ENCODE assay signal across 10 cellular contexts in the genomic region with DNA sequence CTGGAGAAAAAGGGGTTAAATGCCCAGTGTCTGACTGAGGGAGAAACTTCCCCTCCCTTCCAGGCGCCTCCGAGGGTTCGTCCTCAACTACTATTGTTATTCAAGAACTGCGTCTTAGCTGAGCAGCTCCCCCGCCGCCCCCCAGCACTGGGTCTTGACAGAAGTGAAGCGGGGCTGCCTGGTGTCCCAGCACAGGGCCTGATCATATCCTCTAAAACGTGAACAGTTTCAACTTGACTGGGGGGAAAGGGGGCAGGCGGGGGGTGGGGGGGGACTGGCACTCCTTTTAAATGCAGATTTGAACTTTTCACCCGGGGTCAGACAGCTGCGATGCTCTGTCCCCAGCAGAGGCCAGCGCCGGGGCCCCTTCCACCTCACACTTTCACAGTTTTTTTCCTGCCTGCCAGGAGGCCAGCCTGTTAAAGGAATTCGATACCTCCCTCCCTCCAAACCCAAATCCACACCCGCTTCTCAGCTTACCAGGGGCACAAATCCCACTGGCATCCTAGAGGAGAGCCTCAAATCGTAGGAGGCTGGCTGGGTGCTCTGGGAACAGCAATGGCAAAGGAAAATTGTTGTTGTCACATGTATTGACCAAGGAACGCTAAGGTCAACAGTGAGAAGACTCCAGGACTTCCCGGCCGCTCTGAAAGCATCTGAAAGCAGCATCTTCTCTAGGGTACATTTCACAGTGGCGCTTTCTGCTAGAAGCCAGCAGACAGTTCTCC. TPM values are rescaled to one million over a fixed set of nuclear protein-coding genes. Genes with fewer than 3 reads are reported as not detected.
DNase-seq lines count a peak whose midpoint lies in the region; ATAC-seq, FAIRE-seq and TF ChIP-seq lines count a peak whose summit lies in the region.
"Had no signal": no experiment of that assay in that cellular context is flagged by ENCODE, and none has a peak within 500 bp of the region (broad histone marks: within the 10 kb centered on the region; RNA-seq: fewer than 3 reads in every experiment).

No MANE protein-coding gene starts in this region.

- ATAC-seq in WTC11 (peak; percentile 55), HG03439 (IDR thresholded peaks at IDR 0.05; ENCODE audit: unreplicated experiment) (no peak)
- ATAC-seq: activated naive CD8-positive, alpha-beta T cell treated with anti-CD3 and anti-CD28 coated beads, Interleukin-2, amount 50 U/mL, for 24 hours had no signal

- TF ChIP-seq CTCF in WTC11 (IDR thresholded peaks at IDR 0.05) (no peak), thyroid gland (IDR thresholded peaks at IDR 0.05) (no peak)

- no peak overlapping the region for H3K4me2 ChIP-seq in GM23248 (ENCODE audit: unreplicated experiment)

- peaks cover 4% of the 10 kb centered on the region; the same call in 1 of the 2 replicates for H4K20me1 ChIP-seq in GM23248 (ENCODE audit: insufficient read depth)

- no peaks in the 10 kb centered on the region for H3K9me2 ChIP-seq in GM23248 (ENCODE audit: insufficient read depth)

- TF ChIP-seq POLR2A in thyroid gland (IDR thresholded peaks at IDR 0.05): no peak

- POLR2A ChIA-PET in WTC11 (lab: Charles Lee): no interaction called here

- H3K27me3 ChIP-seq in thyroid gland (no peaks in the 10 kb centered on the region), GM23248 (replicated peaks; ENCODE audit: insufficient read depth) (no peaks in the 10 kb centered on the region)

- peak; percentile 30 for DNase-seq in HTR-8/SVneo (ENCODE audit: insufficient read length, low spot score)
- peak; percentile 85 for DNase-seq in WTC11 (ENCODE audit: low spot score)
- peak; percentile 63 to 66 for DNase-seq in thyroid gland
- DNase-seq in activated naive CD4-positive, alpha-beta T cell (lab: John Stamatoyannopoulos, UW): no peak
- no peak for DNase-seq in GM23248
- DNase-seq: activated naive CD8-positive, alpha-beta T cell treated with anti-CD3 and anti-CD28 coated beads, Interleukin-2, amount 50 U/mL, for 24 hours; DMS153; effector CD4-positive, alpha-beta T cell had no signal

- H3K9ac ChIP-seq in GM23248: no peak overlapping the region

- peaks cover 72% of the 10 kb centered on the region for H3K4me1 Mint-ChIP-seq in WTC11

- H3K4me3 ChIP-seq in mesodermal cell (ENCODE audit: extremely low read depth, insufficient read depth, low read length, poor library complexity, severe bottlenecking) (no peak overlapping the region), thyroid gland (replicated peaks in 1 of 3) (no peak overlapping the region), GM23248 (no peak overlapping the region)

- no peak overlapping the region for H3K27ac Mint-ChIP-seq in WTC11
- H3K27ac Mint-ChIP-seq: activated naive CD8-positive, alpha-beta T cell treated with anti-CD3 and anti-CD28 coated beads, Interleukin-2, amount 50 U/mL, for 24 hours had no signal

- H3K4me3 Mint-ChIP-seq in WTC11: peak overlapping the region; percentile 49
- H3K4me3 Mint-ChIP-seq: activated naive CD8-positive, alpha-beta T cell treated with anti-CD3 and anti-CD28 coated beads, Interleukin-2, amount 50 U/mL, for 24 hours had no signal

- CTCF ChIA-PET in WTC11 (lab: Charles Lee): interaction anchor here (0.6 to 1.7 kb wide), 6 partner anchors 11 to 633 kb away, joined by 3 to 6 read pairs (median 4); no protein-coding TSS in a partner anchor

- whole genome bisulfite sequencing in mesodermal cell (ENCODE audit: insufficient coverage in 2 of 2), 2 experiments: 2% methylated on average over 12 to 14 of the region's 20 CpGs
- WGBS in thyroid gland, 2 donors: 35 to 57% methylated on average over 14 to 18 of the region's 20 CpGs
- 95 to 96% methylated on average over 18 to 20 of the region's 20 CpGs for WGBS in GM23248 (ENCODE audit: low coverage in 1 of 2, low lambda C conversion rate in 2 of 2, missing lambda C conversion rate in 2 of 2), 2 experiments

- H3K36me3 ChIP-seq in mesodermal cell (ENCODE audit: control insufficient read depth, insufficient read depth, low read length) (no peaks in the 10 kb centered on the region), thyroid gland (no peaks in the 10 kb centered on the region), GM23248 (ENCODE audit: low read depth) (no peaks in the 10 kb centered on the region)

- peaks cover 100% of the 10 kb centered on the region for H3K27me3 Mint-ChIP-seq in WTC11 (ENCODE audit: low read depth)

- in situ Hi-C loops in GM23248 (cut with MboI): no loop called here

- peaks cover 12% of the 10 kb centered on the region; the same call in 1 of the 2 replicates for H3F3A ChIP-seq in GM23248 (ENCODE audit: insufficient read depth)

- H3K36me3 Mint-ChIP-seq in WTC11: no peaks in the 10 kb centered on the region

- H2AFZ ChIP-seq in GM23248: no peak overlapping the region

- FAIRE-seq in HTR-8/SVneo (lab: Jason Lieb, UNC): peak; percentile 38

- H3K79me2 ChIP-seq in GM23248 (ENCODE audit: insufficient read depth): peaks cover 98% of the 10 kb centered on the region

- peak overlapping the region; percentile 57 for H3K27ac ChIP-seq in mesodermal cell (ENCODE audit: low read depth, low read length, severe bottlenecking)
- H3K27ac ChIP-seq in thyroid gland: peak overlapping the region; percentile 73 to 86 (median 82)
- no peak overlapping the region for H3K27ac ChIP-seq in GM23248

- H3K4me1 ChIP-seq in mesodermal cell (ENCODE audit: control insufficient read depth, insufficient read depth, low read length, poor library complexity, severe bottlenecking) (peaks cover 77% of the 10 kb centered on the region), thyroid gland (peaks cover 77 to 86% of the 10 kb centered on the region in 2 donors), GM23248 (ENCODE audit: insufficient read depth) (peaks cover 18% of the 10 kb centered on the region)

- intact Hi-C loops in thyroid gland (cut with DNase I): no loop called here

- H3K9me3 Mint-ChIP-seq in WTC11: no peaks in the 10 kb centered on the region
- H3K9me3 Mint-ChIP-seq: activated naive CD8-positive, alpha-beta T cell treated with anti-CD3 and anti-CD28 coated beads, Interleukin-2, amount 50 U/mL, for 24 hours had no signal

- H3K9me3 ChIP-seq in mesodermal cell (ENCODE audit: control insufficient read depth, low read length): no peaks in the 10 kb centered on the region
- no peaks in the 10 kb centered on the region for H3K9me3 ChIP-seq in thyroid gland
- H3K9me3 ChIP-seq in GM23248 (ENCODE audit: low read depth): no peaks in the 10 kb centered on the region

TF ChIP-seq in WTC11, 78 proteins besides CTCF, POLR2A, EP300 and RAD21:
- no peak for TF ChIP-seq GRHL2 (CRISPR knock-in tag; IDR thresholded peaks at IDR 0.05; ENCODE audit: insufficient replicate concordance, severe bottlenecking)
- no peak for TF ChIP-seq ELF4 (CRISPR knock-in tag; IDR thresholded peaks at IDR 0.05; ENCODE audit: low read depth)
- TF ChIP-seq, protein P1, sequence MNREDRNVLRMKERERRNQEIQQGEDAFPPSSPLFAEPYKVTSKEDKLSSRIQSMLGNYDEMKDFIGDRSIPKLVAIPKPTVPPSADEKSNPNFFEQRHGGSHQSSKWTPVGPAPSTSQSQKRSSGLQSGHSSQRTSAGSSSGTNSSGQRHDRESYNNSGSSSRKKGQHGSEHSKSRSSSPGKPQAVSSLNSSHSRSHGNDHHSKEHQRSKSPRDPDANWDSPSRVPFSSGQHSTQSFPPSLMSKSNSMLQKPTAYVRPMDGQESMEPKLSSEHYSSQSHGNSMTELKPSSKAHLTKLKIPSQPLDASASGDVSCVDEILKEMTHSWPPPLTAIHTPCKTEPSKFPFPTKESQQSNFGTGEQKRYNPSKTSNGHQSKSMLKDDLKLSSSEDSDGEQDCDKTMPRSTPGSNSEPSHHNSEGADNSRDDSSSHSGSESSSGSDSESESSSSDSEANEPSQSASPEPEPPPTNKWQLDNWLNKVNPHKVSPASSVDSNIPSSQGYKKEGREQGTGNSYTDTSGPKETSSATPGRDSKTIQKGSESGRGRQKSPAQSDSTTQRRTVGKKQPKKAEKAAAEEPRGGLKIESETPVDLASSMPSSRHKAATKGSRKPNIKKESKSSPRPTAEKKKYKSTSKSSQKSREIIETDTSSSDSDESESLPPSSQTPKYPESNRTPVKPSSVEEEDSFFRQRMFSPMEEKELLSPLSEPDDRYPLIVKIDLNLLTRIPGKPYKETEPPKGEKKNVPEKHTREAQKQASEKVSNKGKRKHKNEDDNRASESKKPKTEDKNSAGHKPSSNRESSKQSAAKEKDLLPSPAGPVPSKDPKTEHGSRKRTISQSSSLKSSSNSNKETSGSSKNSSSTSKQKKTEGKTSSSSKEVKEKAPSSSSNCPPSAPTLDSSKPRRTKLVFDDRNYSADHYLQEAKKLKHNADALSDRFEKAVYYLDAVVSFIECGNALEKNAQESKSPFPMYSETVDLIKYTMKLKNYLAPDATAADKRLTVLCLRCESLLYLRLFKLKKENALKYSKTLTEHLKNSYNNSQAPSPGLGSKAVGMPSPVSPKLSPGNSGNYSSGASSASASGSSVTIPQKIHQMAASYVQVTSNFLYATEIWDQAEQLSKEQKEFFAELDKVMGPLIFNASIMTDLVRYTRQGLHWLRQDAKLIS (CRISPR knock-in tag; IDR thresholded peaks at IDR 0.05; ENCODE audit: borderline replicate concordance): no peak
- no peak for TF ChIP-seq ZNF263 (CRISPR knock-in tag; IDR thresholded peaks at IDR 0.05; ENCODE audit: low read depth)
- peak; percentile 27 for TF ChIP-seq FOXK1 (CRISPR knock-in tag; IDR thresholded peaks at IDR 0.05)
- TF ChIP-seq, protein P2, sequence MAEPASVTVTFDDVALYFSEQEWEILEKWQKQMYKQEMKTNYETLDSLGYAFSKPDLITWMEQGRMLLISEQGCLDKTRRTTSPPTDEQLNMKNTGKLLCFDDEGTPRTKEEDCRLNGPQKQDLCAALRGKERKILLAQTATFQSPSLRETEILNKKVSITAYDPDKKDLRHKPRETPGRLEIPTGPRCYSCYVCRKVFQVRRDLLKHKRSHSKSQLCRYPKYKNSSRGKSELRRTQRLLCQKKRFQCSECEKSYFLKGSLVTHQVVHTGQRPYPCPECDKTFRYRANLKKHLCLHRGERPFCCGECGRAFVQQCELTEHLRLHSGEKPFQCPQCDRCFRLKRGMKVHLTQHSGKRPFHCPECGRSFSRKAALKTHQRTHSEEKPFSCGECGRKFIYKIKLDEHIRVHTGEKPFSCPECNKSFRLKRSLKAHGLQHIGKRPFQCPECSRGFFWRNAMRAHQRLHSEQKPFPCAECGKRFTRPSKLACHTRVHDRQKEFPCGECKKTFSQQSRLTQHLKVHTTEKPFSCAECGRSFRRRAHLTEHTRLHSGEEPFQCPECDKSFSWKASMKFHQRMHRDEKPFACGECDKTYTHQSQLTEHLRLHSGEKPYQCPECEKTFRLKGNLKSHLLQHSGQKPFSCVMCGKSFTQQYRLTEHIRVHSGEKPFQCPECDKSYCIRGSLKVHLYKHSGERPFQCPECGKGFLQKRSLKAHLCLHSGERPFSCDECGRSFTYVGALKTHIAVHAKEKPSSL (CRISPR knock-in tag; conservative IDR thresholded peaks at IDR 0.05): no peak
- TF ChIP-seq FOXP1 (CRISPR knock-in tag; IDR thresholded peaks at IDR 0.05; ENCODE audit: borderline replicate concordance): no peak
TF ChIP-seq in WTC11: peak in this region for 1.

RNA-seq across cellular contexts. Expression of gene ZFHX3, which starts 14.5 kb away (rescaled TPM):
- total RNA-seq in WTC11 (2021): 2.7 to 5.7 TPM (median 3.1 TPM) in 3 replicates
- 5.9 TPM for polyA plus RNA-seq in mesodermal cell (2013, experiment 1 of 2)
- 4.4 TPM for polyA plus RNA-seq in mesodermal cell (2013, experiment 2 of 2)
- 10 to 100 TPM; 27.4 to 92.9 (median 45.5) TPM for total RNA-seq in thyroid gland
- total RNA-seq in GM23248 (2014; rRNA removed; shearing (Covaris generic)): 2.7 and 3.9 TPM in 2 replicates
- 2.8 and 2.9 TPM in 2 replicates for polyA plus RNA-seq in GM23248 (2016; fragmentation: Nextera tagmentation; extraction: Ambion mirVana)

Comparison
In these comparisons a context has a peak if more than half of its experiments do, and no peak if none do; other contexts are left out.
1. DNase-seq: peak in HTR-8/SVneo (single experiment), WTC11 (single experiment) and thyroid gland (2 of 2); none in activated naive CD4-positive, alpha-beta T cell (0 of 4) and GM23248 (single experiment).